Comparison of ENCODE assay signal across 14 cellular contexts in genomic region chr7:106124176-106124575, GRCh38.
"Had no signal": no experiment of that assay in that cellular context is flagged by ENCODE, and none has a peak within 500 bp of the region (broad histone marks: within the 10 kb centered on the region; RNA-seq: fewer than 3 reads in every experiment).

No MANE protein-coding gene starts in this region.

- ATAC-seq: esophagus mucosa, foreskin keratinocyte, sciatic nerve had no signal

- H3K36me3 ChIP-seq: thyroid gland had no signal

- H2AFZ ChIP-seq: hepatocyte had no signal

- H3K79me2 ChIP-seq: hepatocyte had no signal

- H3K27ac ChIP-seq: foreskin keratinocyte, hepatocyte, skin epidermis, thyroid gland had no signal

- H3K4me3 ChIP-seq: hepatocyte, skin epidermis, thyroid gland had no signal

- DNase-seq: effector memory CD4-positive, alpha-beta T cell; foreskin keratinocyte; kidney; left cardiac atrium; mesendoderm; naive B cell; nephron progenitor cell; stimulated activated CD4-positive, alpha-beta T cell treated with anti-CD3 and anti-CD28 coated beads, Interleukin-2, amount 100 ng/mL, for 24 hours; stimulated activated naive CD4-positive, alpha-beta T cell treated with Interleukin-2 at 50 U/mL for 16 hours; thyroid gland had no signal

- H3K4me2 ChIP-seq: hepatocyte had no signal

- H3K9me3 ChIP-seq: thyroid gland had no signal

- H3K27me3 ChIP-seq: foreskin keratinocyte, hepatocyte, thyroid gland had no signal
